Comparison of ENCODE assay signal across 14 cellular contexts in genomic region chr11:63760487-63761079, GRCh38.
"Had no signal": no experiment of that assay in that cellular context is flagged by ENCODE, and none has a peak within 500 bp of the region (broad histone marks: within the 10 kb centered on the region; RNA-seq: fewer than 3 reads in every experiment).

No MANE protein-coding gene starts in this region.

- H3K9me3 ChIP-seq: heart left ventricle, tibial nerve had no signal

- H3K4me3 Mint-ChIP-seq: activated CD4-positive, alpha-beta T cell treated with anti-CD3 and anti-CD28 coated beads for 36 hours; activated CD8-positive, alpha-beta T cell treated with anti-CD3 and anti-CD28 coated beads, Interleukin-2, amount 10 ng/mL, durations not matched to agents 7 days and 5 days; activated naive CD8-positive, alpha-beta T cell treated with anti-CD3 and anti-CD28 coated beads, Interleukin-2, amount 10 ng/mL, durations not matched to agents 7 days and 5 days; stimulated activated memory B cell treated with anti-CD40 and anti-IgM and Interleukin-4, amounts not matched to agents 10 μg/mL and 1 μg/mL and 100 μg/mL, for 72 hours had no signal

- H3K4me3 ChIP-seq: dorsolateral prefrontal cortex, heart left ventricle, tibial nerve had no signal

- H3K9me3 Mint-ChIP-seq: activated naive CD8-positive, alpha-beta T cell treated with anti-CD3 and anti-CD28 coated beads, Interleukin-2, amount 10 ng/mL, durations not matched to agents 7 days and 5 days; stimulated activated memory B cell treated with anti-CD40 and anti-IgM and Interleukin-4, amounts not matched to agents 10 μg/mL and 1 μg/mL and 100 μg/mL, for 72 hours had no signal

- H3K27me3 Mint-ChIP-seq: activated CD4-positive, alpha-beta T cell treated with anti-CD3 and anti-CD28 coated beads for 36 hours; activated naive CD8-positive, alpha-beta T cell treated with anti-CD3 and anti-CD28 coated beads, Interleukin-2, amount 10 ng/mL, durations not matched to agents 7 days and 5 days; stimulated activated memory B cell treated with anti-CD40 and anti-IgM and Interleukin-4, amounts not matched to agents 10 μg/mL and 1 μg/mL and 100 μg/mL, for 72 hours had no signal

- H3K27me3 ChIP-seq: dorsolateral prefrontal cortex, heart left ventricle, tibial nerve had no signal

- H3K4me1 Mint-ChIP-seq: activated CD4-positive, alpha-beta T cell treated with anti-CD3 and anti-CD28 coated beads for 36 hours; activated naive CD8-positive, alpha-beta T cell treated with anti-CD3 and anti-CD28 coated beads, Interleukin-2, amount 10 ng/mL, durations not matched to agents 7 days and 5 days; stimulated activated memory B cell treated with anti-CD40 and anti-IgM and Interleukin-4, amounts not matched to agents 10 μg/mL and 1 μg/mL and 100 μg/mL, for 72 hours had no signal

- H3K27ac Mint-ChIP-seq: activated CD4-positive, alpha-beta T cell treated with anti-CD3 and anti-CD28 coated beads for 36 hours; activated CD8-positive, alpha-beta T cell treated with anti-CD3 and anti-CD28 coated beads, Interleukin-2, amount 10 ng/mL, durations not matched to agents 7 days and 5 days; activated naive CD8-positive, alpha-beta T cell treated with anti-CD3 and anti-CD28 coated beads, Interleukin-2, amount 10 ng/mL, durations not matched to agents 7 days and 5 days; stimulated activated memory B cell treated with anti-CD40 and anti-IgM and Interleukin-4, amounts not matched to agents 10 μg/mL and 1 μg/mL and 100 μg/mL, for 72 hours had no signal

- H3K36me3 Mint-ChIP-seq: activated naive CD8-positive, alpha-beta T cell treated with anti-CD3 and anti-CD28 coated beads, Interleukin-2, amount 10 ng/mL, durations not matched to agents 7 days and 5 days; stimulated activated memory B cell treated with anti-CD40 and anti-IgM and Interleukin-4, amounts not matched to agents 10 μg/mL and 1 μg/mL and 100 μg/mL, for 72 hours had no signal

- H3K27ac ChIP-seq: heart left ventricle, tibial nerve, VCaP had no signal

- DNase-seq: activated CD4-positive, alpha-beta T cell treated with anti-CD3 and anti-CD28 coated beads for 36 hours; activated CD8-positive, alpha-beta memory T cell treated with anti-CD3 and anti-CD28 coated beads, Interleukin-2, amount 50 U/mL, for 48 hours; activated CD8-positive, alpha-beta T cell treated with anti-CD3 and anti-CD28 coated beads, Interleukin-2, amount 10 ng/mL, durations not matched to agents 7 days and 5 days; activated naive CD8-positive, alpha-beta T cell treated with anti-CD3 and anti-CD28 coated beads, Interleukin-2, amount 10 ng/mL, durations not matched to agents 7 days and 5 days; anterior cingulate cortex; dorsolateral prefrontal cortex; foreskin melanocyte; heart left ventricle; left ventricle myocardium superior; right cardiac atrium; T-helper 1 cell had no signal
